In genomic region chr9:88177343-88177742, GRCh38 we compare ENCODE assay signal across 25 cellular contexts. TPM values are rescaled to one million over a fixed set of nuclear protein-coding genes. Genes with fewer than 3 reads are reported as not detected.
"Had no signal": no experiment of that assay in that cellular context is flagged by ENCODE, and none has a peak within 500 bp of the region (broad histone marks: within the 10 kb centered on the region; RNA-seq: fewer than 3 reads in every experiment).

No MANE protein-coding gene starts in this region.

- FAIRE-seq: kidney had no signal

- H3K9me3 Mint-ChIP-seq: dendritic cell treated with granulocyte-macrophage colony-stimulating factor and Interleukin-4, amounts not matched to agents 40 ng/mL and 50 ng/mL, for 4 days; effector memory CD8-positive, alpha-beta T cell; stimulated activated effector memory CD8-positive, alpha-beta T cell treated with anti-CD3 and anti-CD28 coated beads, Interleukin-12 subunit alpha, Interleukin-12 subunit beta, amount 100 ng/mL, for 72 hours had no signal

- H3K4me3 Mint-ChIP-seq: dendritic cell treated with granulocyte-macrophage colony-stimulating factor and Interleukin-4, amounts not matched to agents 40 ng/mL and 50 ng/mL, for 4 days; effector memory CD8-positive, alpha-beta T cell; naive B cell; nephron; stimulated activated effector memory CD8-positive, alpha-beta T cell treated with anti-CD3 and anti-CD28 coated beads, Interleukin-12 subunit alpha, Interleukin-12 subunit beta, amount 100 ng/mL, for 72 hours had no signal

- H3K36me3 Mint-ChIP-seq: naive B cell; stimulated activated effector memory CD8-positive, alpha-beta T cell treated with anti-CD3 and anti-CD28 coated beads, Interleukin-12 subunit alpha, Interleukin-12 subunit beta, amount 100 ng/mL, for 72 hours had no signal

- H3K27ac Mint-ChIP-seq: dendritic cell treated with granulocyte-macrophage colony-stimulating factor and Interleukin-4, amounts not matched to agents 40 ng/mL and 50 ng/mL, for 4 days; effector memory CD8-positive, alpha-beta T cell; naive B cell; nephron; stimulated activated effector memory CD8-positive, alpha-beta T cell treated with anti-CD3 and anti-CD28 coated beads, Interleukin-12 subunit alpha, Interleukin-12 subunit beta, amount 100 ng/mL, for 72 hours had no signal

- H3K27me3 ChIP-seq: esophagus muscularis mucosa, gastrocnemius medialis, right lobe of liver, thyroid gland, upper lobe of left lung, vagina had no signal

- H3K4me3 ChIP-seq: esophagus muscularis mucosa, gastrocnemius medialis, left ventricle myocardium inferior, lower lobe of right lung, psoas muscle, right lobe of liver, suprapubic skin, thyroid gland, upper lobe of left lung, vagina had no signal

- H3K36me3 ChIP-seq: esophagus muscularis mucosa, gastrocnemius medialis, left ventricle myocardium inferior, lower lobe of right lung, right lobe of liver, suprapubic skin, thyroid gland, upper lobe of left lung, vagina had no signal

- ATAC-seq: effector memory CD8-positive, alpha-beta T cell; gastrocnemius medialis; left cardiac atrium; lower lobe of right lung; psoas muscle; right lobe of liver; stimulated activated effector memory CD8-positive, alpha-beta T cell treated with anti-CD3 and anti-CD28 coated beads, Interleukin-12 subunit alpha, Interleukin-12 subunit beta, amount 100 ng/mL, for 72 hours; stimulated activated naive CD8-positive, alpha-beta T cell treated with anti-CD3 and anti-CD28 coated beads, Interleukin-15, Interleukin-2, amounts not matched to agents 100 U/mL and 50 U/mL, for 24 hours had no signal

- DNase-seq: effector memory CD8-positive, alpha-beta T cell; gastrocnemius medialis; glutamatergic neuron; kidney; left cardiac atrium; left ventricle myocardium inferior; lower lobe of right lung; mesendoderm; naive B cell; occipital lobe; psoas muscle; retina; right lobe of liver; stimulated activated CD4-positive, alpha-beta T cell treated with anti-CD3 and anti-CD28 coated beads, Interleukin-4, amount 100 ng/mL, for 1 hour; stimulated activated CD8-positive, alpha-beta memory T cell treated with anti-CD3 and anti-CD28 coated beads, Interleukin-4, amount 100 ng/mL, for 48 hours; stimulated activated naive CD8-positive, alpha-beta T cell treated with anti-CD3 and anti-CD28 coated beads, Interleukin-15, Interleukin-2, amounts not matched to agents 100 U/mL and 50 U/mL, for 24 hours; thyroid gland had no signal

RNA-seq across cellular contexts. Expression of gene SPATA31C2, which starts 39.1 kb away (rescaled TPM):
- total RNA-seq: esophagus muscularis mucosa, fibroblast of villous mesenchyme, gastrocnemius medialis, kidney, left cardiac atrium, left ventricle myocardium inferior, lower lobe of right lung, occipital lobe, psoas muscle, right lobe of liver, suprapubic skin, upper lobe of left lung, vagina had no signal
